ENCODE assay signal across 13 cellular contexts in the genomic region with DNA sequence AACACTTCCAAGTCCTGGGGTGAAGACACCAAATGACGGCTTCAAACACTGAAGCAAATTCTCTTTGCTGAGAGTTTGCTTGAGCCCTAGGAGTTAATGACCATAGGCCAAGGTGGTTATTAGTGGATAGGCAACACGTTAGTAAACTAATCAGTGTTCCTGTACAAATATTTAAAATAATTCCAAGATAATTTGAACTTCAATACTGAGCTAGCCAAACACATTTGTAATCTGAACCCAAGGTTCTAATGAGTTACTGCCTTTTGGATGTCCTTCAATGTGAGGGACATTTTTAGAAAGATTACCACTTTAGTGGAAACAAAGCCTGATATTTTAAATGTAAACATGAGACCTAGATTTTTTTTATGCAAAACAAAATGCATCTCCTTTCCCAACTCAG.
"Had no signal": no experiment of that assay in that cellular context is flagged by ENCODE, and none has a peak within 500 bp of the region (broad histone marks: within the 10 kb centered on the region; RNA-seq: fewer than 3 reads in every experiment).

No MANE protein-coding gene starts in this region.

- ATAC-seq: activated naive CD4-positive, alpha-beta T cell treated with anti-CD3 and anti-CD28 coated beads, Interleukin-2, amount 50 U/mL, for 72 hours; naive thymus-derived CD4-positive, alpha-beta T cell; sciatic nerve had no signal

- H3K4me1 Mint-ChIP-seq: immature natural killer cell had no signal

- H3K36me3 Mint-ChIP-seq: activated naive CD4-positive, alpha-beta T cell treated with anti-CD3 and anti-CD28 coated beads, Interleukin-2, amount 50 U/mL, for 72 hours; immature natural killer cell; naive thymus-derived CD4-positive, alpha-beta T cell had no signal

- H3K9me3 Mint-ChIP-seq: activated naive CD4-positive, alpha-beta T cell treated with anti-CD3 and anti-CD28 coated beads, Interleukin-2, amount 50 U/mL, for 72 hours had no signal

- H3K27ac ChIP-seq: breast epithelium, neutrophil, prostate gland had no signal

- H3K4me3 ChIP-seq: breast epithelium, prostate gland had no signal

- H3K9me3 ChIP-seq: breast epithelium, neutrophil, prostate gland had no signal

- H3K27ac Mint-ChIP-seq: activated naive CD4-positive, alpha-beta T cell treated with anti-CD3 and anti-CD28 coated beads, Interleukin-2, amount 50 U/mL, for 72 hours; endodermal cell; immature natural killer cell; naive thymus-derived CD4-positive, alpha-beta T cell had no signal

- H3K4me1 ChIP-seq: breast epithelium had no signal

- H3K36me3 ChIP-seq: breast epithelium, neutrophil, prostate gland had no signal

- H3K4me3 Mint-ChIP-seq: endodermal cell; immature natural killer cell; naive thymus-derived CD4-positive, alpha-beta T cell had no signal

- H3K27me3 Mint-ChIP-seq: naive thymus-derived CD4-positive, alpha-beta T cell had no signal

- H3K27me3 ChIP-seq: breast epithelium, neutrophil had no signal

- DNase-seq: amygdala; endodermal cell; erythroblast; immature natural killer cell; naive thymus-derived CD4-positive, alpha-beta T cell; stimulated activated CD4-positive, alpha-beta T cell treated with anti-CD3 and anti-CD28 coated beads, Interleukin-12 subunit alpha, Interleukin-12 subunit beta, amount 100 ng/mL, for 4 hours; stimulated activated naive CD4-positive, alpha-beta T cell treated with Interleukin-2 at 50 U/mL for 16 hours; T-helper 2 cell had no signal
